15 cellular contexts compared by ENCODE assay signal in genomic region chr19:7953060-7953459, GRCh38. TPM values are rescaled to one million over a fixed set of nuclear protein-coding genes. Genes with fewer than 3 reads are reported as not detected.
DNase-seq lines count a peak whose midpoint lies in the region; ATAC-seq, FAIRE-seq and TF ChIP-seq lines count a peak whose summit lies in the region.
"Had no signal": no experiment of that assay in that cellular context is flagged by ENCODE, and none has a peak within 500 bp of the region (broad histone marks: within the 10 kb centered on the region; RNA-seq: fewer than 3 reads in every experiment).

No MANE protein-coding gene starts in this region.

- ATAC-seq in A549 (peak; percentile 42 to 52; a peak in 4 of 6 replicates), foreskin keratinocyte (peak; percentile 54), HG03439 (IDR thresholded peaks at IDR 0.05; ENCODE audit: unreplicated experiment) (no peak)
- ATAC-seq: stimulated activated memory B cell treated with anti-CD40 and anti-IgM and Interleukin-4, amounts not matched to agents 10 μg/mL and 1 μg/mL and 100 μg/mL, for 72 hours; T-cell had no signal

- no peaks in the 10 kb centered on the region for H3K9me3 ChIP-seq in A549
- H3K9me3 ChIP-seq in HEK293 (ENCODE audit: control insufficient read depth, insufficient read depth, low read depth, low read length), result no peaks in the 10 kb centered on the region
- H3K9me3 ChIP-seq: HAP-1 had no signal

- CTCF ChIA-PET in A549 (lab: Yijun Ruan, JAX), result interaction anchor here (1.3 to 2.2 kb wide), 3 partner anchors 9 to 50 kb away, joined by 4 to 12 read pairs (median 5); partner anchors contain the start of gene TIMM44
- CTCF ChIA-PET in HEK293 (lab: Yijun Ruan, JAX), result no interaction called here

- WGBS in A549 (ENCODE audit: missing lambda C conversion rate), result 60% methylated on average over 3 of the region's 3 CpGs

- intact Hi-C loops in cardiac septum (cut with DNase I), result no loop called here

- no peaks in the 10 kb centered on the region for H3K4me1 ChIP-seq in A549
- H3K4me1 ChIP-seq in HEK293 (ENCODE audit: control insufficient read depth, insufficient read depth, low read length), result no peaks in the 10 kb centered on the region
- H3K4me1 ChIP-seq in foreskin keratinocyte, result no peaks in the 10 kb centered on the region
- H3K4me1 ChIP-seq: HAP-1 had no signal

- TF ChIP-seq CTCF in A549 (IDR thresholded peaks at IDR 0.05) (no peak), HEK293 (tag by site-specific recombination; IDR thresholded peaks at IDR 0.05) (no peak), foreskin keratinocyte (conservative IDR thresholded peaks at IDR 0.05) (peak; percentile 4)

- no peak for TF ChIP-seq POLR2A in A549 (IDR thresholded peaks at IDR 0.05; ENCODE audit: low read length)

- H3K4me2 ChIP-seq in A549, result no peak overlapping the region

- TF ChIP-seq RAD21 in A549 (conservative IDR thresholded peaks at IDR 0.05 in 1 of 2, IDR thresholded peaks at IDR 0.05 in 1 of 2), result no peak

- H3K4me3 ChIP-seq in A549 (no peak overlapping the region), HEK293 (ENCODE audit: low read depth, low read length) (no peak overlapping the region)
- H3K4me3 ChIP-seq: HAP-1 had no signal

- H3K27ac ChIP-seq in A549, result no peak overlapping the region
- no peak overlapping the region for H3K27ac ChIP-seq in HEK293 (ENCODE audit: extremely low read depth, low read depth, low read length)
- H3K27ac ChIP-seq in foreskin keratinocyte, result no peak overlapping the region

- DNase-seq in A549 (ENCODE audit: low read depth in 1 of 2, low spot score in 1 of 2) (no peak), UCSD-AML1 (lab: John Stamatoyannopoulos, UW; ENCODE audit: unreplicated experiment) (peak; percentile 52), foreskin keratinocyte (peak; percentile 49 to 75), hypothalamus (lab: John Stamatoyannopoulos, UW) (no peak), cardiac septum (ENCODE audit: low spot score) (no peak)
- no peak for DNase-seq in activated CD4-positive, CD25-positive, alpha-beta regulatory T cell treated with anti-CD3 and anti-CD28 coated beads, Interleukin-2, amount 50 U/mL, for 72 hours
- DNase-seq: activated CD4-positive, alpha-beta T cell treated with anti-CD3 and anti-CD28 coated beads, Interleukin-2, amount 50 U/mL, for 48 hours; activated effector memory CD4-positive, alpha-beta T cell treated with anti-CD3 and anti-CD28 coated beads, Interleukin-2, amount 50 U/mL, for 16 hours; AML-193; NCI-H1436 treated with DMSO at 0.1 percent for 48 hours; T-cell had no signal

- no peaks in the 10 kb centered on the region for H3K27me3 ChIP-seq in foreskin keratinocyte

- no peak for FAIRE-seq in A549 (lab: Jason Lieb, UNC)

- POLR2A ChIA-PET in A549 (lab: Yijun Ruan, JAX), result interaction anchor here (0.7 kb wide), 1 partner anchor 294 kb away, joined by 3 read pairs; no protein-coding TSS in a partner anchor
- POLR2A ChIA-PET in HEK293 (lab: Yijun Ruan, JAX), result interaction anchor here (4.0 kb wide), 1 partner anchor 10 kb away, joined by 35 read pairs; the partner anchor contains the start of gene TIMM44

- no peak for TF ChIP-seq EP300 in A549 (IDR thresholded peaks at IDR 0.05)

- peaks cover 0 to 5% of the 10 kb centered on the region in 2 experiments; a peak in 2 of 3 replicates for H3K36me3 ChIP-seq in HEK293 (ENCODE audit: control insufficient read depth in 2 of 2, insufficient read depth in 1 of 2, low read length in 2 of 2)

TF ChIP-seq in A549, 52 proteins besides CTCF, POLR2A, EP300 and RAD21 (continues in another document):
- TF ChIP-seq, protein P1, sequence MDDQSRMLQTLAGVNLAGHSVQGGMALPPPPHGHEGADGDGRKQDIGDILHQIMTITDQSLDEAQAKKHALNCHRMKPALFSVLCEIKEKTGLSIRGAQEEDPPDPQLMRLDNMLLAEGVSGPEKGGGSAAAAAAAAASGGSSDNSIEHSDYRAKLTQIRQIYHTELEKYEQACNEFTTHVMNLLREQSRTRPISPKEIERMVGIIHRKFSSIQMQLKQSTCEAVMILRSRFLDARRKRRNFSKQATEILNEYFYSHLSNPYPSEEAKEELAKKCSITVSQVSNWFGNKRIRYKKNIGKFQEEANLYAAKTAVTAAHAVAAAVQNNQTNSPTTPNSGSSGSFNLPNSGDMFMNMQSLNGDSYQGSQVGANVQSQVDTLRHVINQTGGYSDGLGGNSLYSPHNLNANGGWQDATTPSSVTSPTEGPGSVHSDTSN (IDR thresholded peaks at IDR 0.05), result no peak

TF ChIP-seq in HEK293, 187 proteins besides CTCF, POLR2A, EP300 and RAD21 (continues in another document):
- TF ChIP-seq, protein P2, sequence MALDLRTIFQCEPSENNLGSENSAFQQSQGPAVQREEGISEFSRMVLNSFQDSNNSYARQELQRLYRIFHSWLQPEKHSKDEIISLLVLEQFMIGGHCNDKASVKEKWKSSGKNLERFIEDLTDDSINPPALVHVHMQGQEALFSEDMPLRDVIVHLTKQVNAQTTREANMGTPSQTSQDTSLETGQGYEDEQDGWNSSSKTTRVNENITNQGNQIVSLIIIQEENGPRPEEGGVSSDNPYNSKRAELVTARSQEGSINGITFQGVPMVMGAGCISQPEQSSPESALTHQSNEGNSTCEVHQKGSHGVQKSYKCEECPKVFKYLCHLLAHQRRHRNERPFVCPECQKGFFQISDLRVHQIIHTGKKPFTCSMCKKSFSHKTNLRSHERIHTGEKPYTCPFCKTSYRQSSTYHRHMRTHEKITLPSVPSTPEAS (tag by site-specific recombination; IDR thresholded peaks at IDR 0.05), result no peak
- peak; percentile 48 for TF ChIP-seq ZNF398 (tag by site-specific recombination; IDR thresholded peaks at IDR 0.05)

RNA-seq across cellular contexts. Expression of gene TIMM44, which starts 9.6 kb away (rescaled TPM):
- polyA plus RNA-seq in A549 (2011; rRNA removed) (23.0 and 53.2 TPM in 2 replicates), A549 (2017; fragmentation: RNase III; extraction: RNeasy Plus Mini Kit Qiagen cat#74134 plus additional on column Dnase treatment) (29.7 to 37.9 TPM (median 33.4 TPM) in 3 replicates), foreskin keratinocyte (50.0 and 53.9 TPM in 2 replicates)
- polyA plus RNA-seq in A549 (2012; cell fraction: cytosol; rRNA removed), result 69.3 and 79.1 TPM in 2 replicates
- polyA plus RNA-seq in A549 (2012; cell fraction: nucleus; rRNA removed), result 132 and 180 TPM in 2 replicates
- polyA minus RNA-seq in A549 (2011; rRNA and poly(A)+ RNA removed), result 22.9 and 24.2 TPM in 2 replicates
- total RNA-seq in foreskin keratinocyte (63.0 and 67.5 TPM in 2 replicates), cardiac septum (82.6 TPM)

RNA-seq across cellular contexts. Expression of gene CTXN1, which starts 27.1 kb away (rescaled TPM):
- polyA plus RNA-seq in A549 (2011; rRNA removed) (0.79 and 1.2 TPM in 2 replicates), A549 (2017; fragmentation: RNase III; extraction: RNeasy Plus Mini Kit Qiagen cat#74134 plus additional on column Dnase treatment) (7.9 to 10.7 TPM (median 9.9 TPM) in 3 replicates), foreskin keratinocyte (5.1 and 6.4 TPM in 2 replicates)
- 10.8 and 16.5 TPM in 2 replicates for polyA plus RNA-seq in A549 (2012; cell fraction: cytosol; rRNA removed)
- 11.0 and 16.2 TPM in 2 replicates for polyA plus RNA-seq in A549 (2012; cell fraction: nucleus; rRNA removed)
- polyA minus RNA-seq in A549 (2011; rRNA and poly(A)+ RNA removed), result 0.33 and 0.78 TPM in 2 replicates
- total RNA-seq in foreskin keratinocyte (1.5 and 1.7 TPM in 2 replicates), cardiac septum (0.24 TPM)

RNA-seq across cellular contexts. Expression of gene SNAPC2, which starts 32.9 kb away (rescaled TPM):
- polyA plus RNA-seq in A549 (2011; rRNA removed) (8.8 and 9.2 TPM in 2 replicates), A549 (2017; fragmentation: RNase III; extraction: RNeasy Plus Mini Kit Qiagen cat#74134 plus additional on column Dnase treatment) (13.4 to 13.8 TPM (median 13.8 TPM) in 3 replicates), foreskin keratinocyte (30.6 and 32.0 TPM in 2 replicates)
- 17.1 and 22.8 TPM in 2 replicates for polyA plus RNA-seq in A549 (2012; cell fraction: cytosol; rRNA removed)
- 20.9 and 24.4 TPM in 2 replicates for polyA plus RNA-seq in A549 (2012; cell fraction: nucleus; rRNA removed)
- 8.2 and 10.5 TPM in 2 replicates for polyA minus RNA-seq in A549 (2011; rRNA and poly(A)+ RNA removed)
- total RNA-seq in foreskin keratinocyte (22.5 and 22.7 TPM in 2 replicates), cardiac septum (12.3 TPM)

RNA-seq across cellular contexts. Expression of gene TGFBR3L, which starts 38.4 kb away (rescaled TPM):
- polyA plus RNA-seq in A549 (2011; rRNA removed), result 0.21 and 0.40 TPM in 2 replicates
- 1.2 and 2.0 TPM in 2 replicates for polyA plus RNA-seq in A549 (2012; cell fraction: cytosol; rRNA removed)
- 1.2 and 3.0 TPM in 2 replicates for polyA plus RNA-seq in A549 (2012; cell fraction: nucleus; rRNA removed)
- 0.70 to 1.4 TPM (median 1.2 TPM) in 3 replicates for polyA plus RNA-seq in A549 (2017; fragmentation: RNase III; extraction: RNeasy Plus Mini Kit Qiagen cat#74134 plus additional on column Dnase treatment)
- 0.39 TPM in 1 of 2 replicates, not detected in the other for polyA minus RNA-seq in A549 (2011; rRNA and poly(A)+ RNA removed)
- total RNA-seq in foreskin keratinocyte, result 2.1 and 2.5 TPM in 2 replicates
- polyA plus RNA-seq in foreskin keratinocyte, result 3.6 and 5.0 TPM in 2 replicates
- 3.0 TPM for total RNA-seq in cardiac septum

RNA-seq across cellular contexts. Expression of gene MAP2K7, which starts 49.4 kb away (rescaled TPM):
- polyA plus RNA-seq in A549 (2011; rRNA removed), result 5.5 TPM in 2 replicates
- polyA plus RNA-seq in A549 (2012; cell fraction: cytosol; rRNA removed), result 9.3 and 12.9 TPM in 2 replicates
- 37.3 and 41.7 TPM in 2 replicates for polyA plus RNA-seq in A549 (2012; cell fraction: nucleus; rRNA removed)
- 17.4 to 19.4 TPM (median 19.3 TPM) in 3 replicates for polyA plus RNA-seq in A549 (2017; fragmentation: RNase III; extraction: RNeasy Plus Mini Kit Qiagen cat#74134 plus additional on column Dnase treatment)
- polyA minus RNA-seq in A549 (2011; rRNA and poly(A)+ RNA removed), result 6.1 and 9.4 TPM in 2 replicates
- total RNA-seq in foreskin keratinocyte, result 12.7 and 13.5 TPM in 2 replicates
- polyA plus RNA-seq in foreskin keratinocyte, result 15.6 and 18.3 TPM in 2 replicates
- total RNA-seq in cardiac septum, result 28.6 TPM

Comparison
In these comparisons a context has a peak if more than half of its experiments do, and no peak if none do; other contexts are left out.
1. DNase-seq: peak in UCSD-AML1 (single experiment) and foreskin keratinocyte (2 of 2); none in A549 (0 of 2), activated CD4-positive, CD25-positive, alpha-beta regulatory T cell treated with anti-CD3 and anti-CD28 coated beads, Interleukin-2, amount 50 U/mL, for 72 hours (single experiment), hypothalamus (0 of 51) and cardiac septum (single experiment).